In the genomic region with DNA sequence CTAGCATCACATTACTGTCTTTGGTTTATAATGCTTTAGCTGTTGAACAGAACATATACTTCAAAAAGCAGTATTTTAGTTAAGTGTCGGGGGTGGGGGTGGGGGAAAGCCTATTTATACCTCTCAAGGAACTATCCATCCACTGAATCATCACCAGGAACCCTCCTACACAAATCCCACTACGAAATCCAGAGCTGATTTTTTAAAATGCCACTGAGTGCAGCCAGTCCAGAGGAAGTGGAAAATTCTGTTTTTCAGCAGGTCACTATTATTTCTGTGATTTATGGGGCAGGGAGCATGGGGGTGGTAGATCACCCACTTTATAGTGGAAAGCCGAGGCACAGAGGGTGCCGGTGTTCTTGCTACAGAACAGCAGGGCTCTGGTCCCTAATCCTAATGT, we compare ENCODE assay signal across 2 cellular contexts.
A peak's percentile ranks its signal among the peaks of the same experiment; 100 is the strongest.
TF ChIP-seq lines count a peak whose summit lies in the region.

No MANE protein-coding gene starts in this region.

TF ChIP-seq in A549, 52 proteins besides CTCF, POLR2A, EP300 and RAD21 (continued from another document):
- TF ChIP-seq POLR2AphosphoS2 (conservative IDR thresholded peaks at IDR 0.05; ENCODE audit: low read length) (no peak), FOSL2 (IDR thresholded peaks at IDR 0.05) (no peak), FOSL2 (CRISPR knock-in tag; IDR thresholded peaks at IDR 0.05) (no peak), FOXS1 (CRISPR knock-in tag; IDR thresholded peaks at IDR 0.05) (no peak), NFE2L2 (conservative IDR thresholded peaks at IDR 0.05; ENCODE audit: low read length) (no peak), MYC (IDR thresholded peaks at IDR 0.05; ENCODE audit: borderline replicate concordance, low read length) (no peak), PHF8 (IDR thresholded peaks at IDR 0.05; ENCODE audit: borderline replicate concordance, low read depth) (no peak), BHLHE40 (IDR thresholded peaks at IDR 0.05; ENCODE audit: low read depth, low read length) (no peak), HEYL (CRISPR knock-in tag; IDR thresholded peaks at IDR 0.05) (no peak), ZC3H11A (IDR thresholded peaks at IDR 0.05) (no peak), ZFP36 (IDR thresholded peaks at IDR 0.05; ENCODE audit: borderline replicate concordance, partially characterized antibody) (no peak)
- TF ChIP-seq, protein P1, sequence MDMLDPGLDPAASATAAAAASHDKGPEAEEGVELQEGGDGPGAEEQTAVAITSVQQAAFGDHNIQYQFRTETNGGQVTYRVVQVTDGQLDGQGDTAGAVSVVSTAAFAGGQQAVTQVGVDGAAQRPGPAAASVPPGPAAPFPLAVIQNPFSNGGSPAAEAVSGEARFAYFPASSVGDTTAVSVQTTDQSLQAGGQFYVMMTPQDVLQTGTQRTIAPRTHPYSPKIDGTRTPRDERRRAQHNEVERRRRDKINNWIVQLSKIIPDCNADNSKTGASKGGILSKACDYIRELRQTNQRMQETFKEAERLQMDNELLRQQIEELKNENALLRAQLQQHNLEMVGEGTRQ (IDR thresholded peaks at IDR 0.05) = no peak
- TF ChIP-seq, protein P2, sequence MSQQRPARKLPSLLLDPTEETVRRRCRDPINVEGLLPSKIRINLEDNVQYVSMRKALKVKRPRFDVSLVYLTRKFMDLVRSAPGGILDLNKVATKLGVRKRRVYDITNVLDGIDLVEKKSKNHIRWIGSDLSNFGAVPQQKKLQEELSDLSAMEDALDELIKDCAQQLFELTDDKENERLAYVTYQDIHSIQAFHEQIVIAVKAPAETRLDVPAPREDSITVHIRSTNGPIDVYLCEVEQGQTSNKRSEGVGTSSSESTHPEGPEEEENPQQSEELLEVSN (IDR thresholded peaks at IDR 0.05; ENCODE audit: borderline replicate concordance, low read depth) = no peak
- TF ChIP-seq, protein P3, sequence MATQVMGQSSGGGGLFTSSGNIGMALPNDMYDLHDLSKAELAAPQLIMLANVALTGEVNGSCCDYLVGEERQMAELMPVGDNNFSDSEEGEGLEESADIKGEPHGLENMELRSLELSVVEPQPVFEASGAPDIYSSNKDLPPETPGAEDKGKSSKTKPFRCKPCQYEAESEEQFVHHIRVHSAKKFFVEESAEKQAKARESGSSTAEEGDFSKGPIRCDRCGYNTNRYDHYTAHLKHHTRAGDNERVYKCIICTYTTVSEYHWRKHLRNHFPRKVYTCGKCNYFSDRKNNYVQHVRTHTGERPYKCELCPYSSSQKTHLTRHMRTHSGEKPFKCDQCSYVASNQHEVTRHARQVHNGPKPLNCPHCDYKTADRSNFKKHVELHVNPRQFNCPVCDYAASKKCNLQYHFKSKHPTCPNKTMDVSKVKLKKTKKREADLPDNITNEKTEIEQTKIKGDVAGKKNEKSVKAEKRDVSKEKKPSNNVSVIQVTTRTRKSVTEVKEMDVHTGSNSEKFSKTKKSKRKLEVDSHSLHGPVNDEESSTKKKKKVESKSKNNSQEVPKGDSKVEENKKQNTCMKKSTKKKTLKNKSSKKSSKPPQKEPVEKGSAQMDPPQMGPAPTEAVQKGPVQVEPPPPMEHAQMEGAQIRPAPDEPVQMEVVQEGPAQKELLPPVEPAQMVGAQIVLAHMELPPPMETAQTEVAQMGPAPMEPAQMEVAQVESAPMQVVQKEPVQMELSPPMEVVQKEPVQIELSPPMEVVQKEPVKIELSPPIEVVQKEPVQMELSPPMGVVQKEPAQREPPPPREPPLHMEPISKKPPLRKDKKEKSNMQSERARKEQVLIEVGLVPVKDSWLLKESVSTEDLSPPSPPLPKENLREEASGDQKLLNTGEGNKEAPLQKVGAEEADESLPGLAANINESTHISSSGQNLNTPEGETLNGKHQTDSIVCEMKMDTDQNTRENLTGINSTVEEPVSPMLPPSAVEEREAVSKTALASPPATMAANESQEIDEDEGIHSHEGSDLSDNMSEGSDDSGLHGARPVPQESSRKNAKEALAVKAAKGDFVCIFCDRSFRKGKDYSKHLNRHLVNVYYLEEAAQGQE (IDR thresholded peaks at IDR 0.05) = no peak
- TF ChIP-seq, protein P4, sequence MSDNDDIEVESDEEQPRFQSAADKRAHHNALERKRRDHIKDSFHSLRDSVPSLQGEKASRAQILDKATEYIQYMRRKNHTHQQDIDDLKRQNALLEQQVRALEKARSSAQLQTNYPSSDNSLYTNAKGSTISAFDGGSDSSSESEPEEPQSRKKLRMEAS (IDR thresholded peaks at IDR 0.05) = no peak

TF ChIP-seq in HEK293, 187 proteins besides CTCF, POLR2A, EP300 and RAD21 (continued from another document):
- TF ChIP-seq ZNF2 (tag by site-specific recombination; IDR thresholded peaks at IDR 0.05) = no peak
- peak; percentile 35; the same call in 1 of the 2 replicates for TF ChIP-seq ZIC2 (tag by site-specific recombination; IDR thresholded peaks at IDR 0.05)
- TF ChIP-seq ZNF211 (tag by site-specific recombination; IDR thresholded peaks at IDR 0.05; ENCODE audit: low read depth) = no peak
- TF ChIP-seq ZNF555 (tag by site-specific recombination; conservative IDR thresholded peaks at IDR 0.05) = no peak
- peak; percentile 60 for TF ChIP-seq EGR2 (tag by site-specific recombination; IDR thresholded peaks at IDR 0.05; ENCODE audit: low read depth)
- peak; percentile 70 for TF ChIP-seq ZFHX2 (tag by site-specific recombination; conservative IDR thresholded peaks at IDR 0.05)
